ENCODE assay signal across 8 cellular contexts in the genomic region with DNA sequence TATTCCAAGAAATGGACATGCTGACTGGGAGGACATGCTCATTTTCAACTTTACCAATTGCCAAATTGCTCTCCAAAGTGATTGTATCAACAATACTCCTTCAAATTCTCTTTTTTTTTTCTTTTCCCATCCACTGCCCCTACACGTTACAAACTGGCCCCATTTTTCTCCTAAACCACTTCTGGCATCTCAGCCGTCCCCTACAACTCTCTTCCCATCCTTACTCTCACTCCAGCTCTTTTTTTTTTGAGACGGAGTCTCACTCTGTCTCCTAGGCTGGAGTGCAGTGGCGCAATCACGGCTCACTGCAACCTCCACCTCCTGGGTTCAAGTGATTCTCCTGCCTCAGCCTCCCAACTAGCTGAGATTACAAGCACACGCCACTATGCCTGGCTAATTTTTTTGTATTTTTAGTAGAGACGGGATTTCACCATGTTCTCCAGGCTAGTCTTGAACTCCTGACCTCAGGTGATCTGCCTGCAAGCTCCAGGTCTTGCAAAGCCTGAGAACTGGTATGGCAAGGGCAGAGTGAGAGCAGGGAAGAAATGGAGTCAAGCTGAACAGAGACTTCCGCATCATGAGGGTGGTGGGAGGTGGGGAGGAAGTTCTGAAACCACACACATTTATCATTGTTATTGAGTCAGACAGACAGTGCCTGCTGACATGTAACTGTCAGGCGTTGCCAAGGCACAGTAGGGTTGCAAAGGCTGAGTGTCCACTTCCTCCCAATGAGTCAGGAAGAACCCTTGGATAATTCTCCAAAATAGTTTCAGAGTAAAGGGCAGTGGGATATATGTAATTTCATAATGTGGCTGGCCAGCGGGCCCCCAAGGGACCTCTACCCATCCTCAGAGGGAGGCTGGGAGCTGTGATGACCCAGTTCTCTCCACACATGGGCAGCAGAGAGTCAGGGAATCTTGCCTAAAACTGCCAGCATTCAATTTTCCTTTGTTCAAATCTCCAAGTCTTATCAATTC. TPM values are rescaled to one million over a fixed set of nuclear protein-coding genes. Genes with fewer than 3 reads are reported as not detected.
A peak's percentile ranks its signal among the peaks of the same experiment; 100 is the strongest.
DNase-seq lines count a peak whose midpoint lies in the region; ATAC-seq, FAIRE-seq and TF ChIP-seq lines count a peak whose summit lies in the region.

No MANE protein-coding gene starts in this region.

- H3K27me3 ChIP-seq in colonic mucosa (no peaks in the 10 kb centered on the region), ovary (no peaks in the 10 kb centered on the region)

- FAIRE-seq in urothelium cell line (lab: Jason Lieb, UNC), result no peak

- no peaks in the 10 kb centered on the region for H3K9me3 Mint-ChIP-seq in naive thymus-derived CD8-positive, alpha-beta T cell

- intact Hi-C loops in colonic mucosa (cut with DNase I), result no loop called here
- intact Hi-C loops in ovary (cut with DNase I), result no loop called here

- POLR2A ChIA-PET in naive thymus-derived CD8-positive, alpha-beta T cell (lab: Charles Lee), result interaction anchor here (0.6 to 1.7 kb wide), 5 partner anchors 13 to 37 kb away, joined by 3 to 10 read pairs (median 3); a partner anchor contains a TSS

- H3K4me1 Mint-ChIP-seq in naive thymus-derived CD8-positive, alpha-beta T cell, result peaks cover 13 to 39% (median 33%) of the 10 kb centered on the region in 4 donors

- peak overlapping the region; percentile 12 to 76 (median 62) for H3K4me3 Mint-ChIP-seq in naive thymus-derived CD8-positive, alpha-beta T cell

- H3K4me1 ChIP-seq in colonic mucosa (no peaks in the 10 kb centered on the region), ovary (ENCODE audit: insufficient read depth) (no peaks in the 10 kb centered on the region)

- no peaks in the 10 kb centered on the region for H3K36me3 ChIP-seq in colonic mucosa
- H3K36me3 ChIP-seq in ovary, result no peaks in the 10 kb centered on the region

- peak; percentile 14 for DNase-seq in NCI-H2227 treated with DMSO at 0.1 percent for 48 hours (lab: John Stamatoyannopoulos, UW)
- DNase-seq in NCI-H2227 (lab: John Stamatoyannopoulos, UW; ENCODE audit: unreplicated experiment), result no peak
- peak; percentile 25 for DNase-seq in LoVo (ENCODE audit: low spot score)
- DNase-seq in activated CD4-positive, CD25-positive, alpha-beta regulatory T cell treated with anti-CD3 and anti-CD28 coated beads, Interleukin-2, amount 50 U/mL, for 16 hours (ENCODE audit: low read depth, low spot score), result peak; percentile 31
- DNase-seq in colonic mucosa, result no peak
- peak in 9 of 10 donors; percentile 38 to 84 (median 63) for DNase-seq in naive thymus-derived CD8-positive, alpha-beta T cell
- DNase-seq in urothelium cell line (ENCODE audit: low spot score), result peak; percentile 80
- DNase-seq in ovary, result no peak

- H3K27ac ChIP-seq in colonic mucosa (peak overlapping the region; percentile 32), ovary (no peak overlapping the region)

- no peaks in the 10 kb centered on the region for H3K27me3 Mint-ChIP-seq in naive thymus-derived CD8-positive, alpha-beta T cell

- peak overlapping the region; percentile 88 to 98 (median 94) for H3K27ac Mint-ChIP-seq in naive thymus-derived CD8-positive, alpha-beta T cell

- no peaks in the 10 kb centered on the region for H3K36me3 Mint-ChIP-seq in naive thymus-derived CD8-positive, alpha-beta T cell

- TF ChIP-seq CTCF in colonic mucosa (IDR thresholded peaks at IDR 0.05) (no peak), ovary (IDR thresholded peaks at IDR 0.05) (no peak)

- ATAC-seq in naive thymus-derived CD8-positive, alpha-beta T cell, result peak; percentile 94 to 96

- H3K4me3 ChIP-seq in colonic mucosa, result no peak overlapping the region
- no peak overlapping the region for H3K4me3 ChIP-seq in ovary

- 62 to 64% (median 64%) methylated on average over 10 of the region's 10 CpGs for WGBS in ovary, 3 donors

- no peak overlapping the region for H3K9ac ChIP-seq in colonic mucosa (ENCODE audit: low read depth in 2 of 2, low read length in 2 of 2)

- no peaks in the 10 kb centered on the region for H3K9me3 ChIP-seq in colonic mucosa
- H3K9me3 ChIP-seq in ovary, result no peaks in the 10 kb centered on the region

- no peak for TF ChIP-seq POLR2A in ovary (IDR thresholded peaks at IDR 0.05)

- TF ChIP-seq EP300 in ovary (IDR thresholded peaks at IDR 0.05), result no peak

RNA-seq across cellular contexts. Expression of a gene that starts 17.4 kb away (rescaled TPM):
- total RNA-seq in colonic mucosa, result 10 to 100 TPM in 1 of 2 donors, under 1 TPM in 1; 0.56 to 25.0 TPM
- not detected for total RNA-seq in naive thymus-derived CD8-positive, alpha-beta T cell
- polyA plus RNA-seq in naive thymus-derived CD8-positive, alpha-beta T cell, result not detected
- total RNA-seq in ovary, result 10 to 100 TPM in 2 of 7 donors, 1 to 10 TPM in 1, under 1 TPM in 1, not detected in 3; 0.42 to 25.4 (median 14.1) TPM
- under 1 TPM in 1 of 2 donors, not detected in 1; 0.12 TPM for polyA plus RNA-seq in ovary

RNA-seq across cellular contexts. Expression of a gene that starts 33.6 kb away (rescaled TPM):
- 100 to 1,000 TPM; 264 to 345 TPM for total RNA-seq in colonic mucosa
- total RNA-seq in naive thymus-derived CD8-positive, alpha-beta T cell, result 100 to 1,000 TPM; 229 to 239 TPM
- polyA plus RNA-seq in naive thymus-derived CD8-positive, alpha-beta T cell, result 100 to 1,000 TPM; 236 to 472 (median 393) TPM
- 100 to 1,000 TPM; 111 to 238 (median 200) TPM for total RNA-seq in ovary
- polyA plus RNA-seq in ovary, result 100 to 1,000 TPM; 113 to 238 TPM

RNA-seq across cellular contexts. Expression of a gene that starts 42.0 kb away (rescaled TPM):
- total RNA-seq in colonic mucosa (10 to 100 TPM in 1 of 2 donors, under 1 TPM in 1; 0.42 to 16.7 TPM), ovary (10 to 100 TPM in 2 of 7 donors, 1 to 10 TPM in 1, not detected in 4; 2.6 to 19.2 (median 15.4) TPM)
- not detected for total RNA-seq in naive thymus-derived CD8-positive, alpha-beta T cell
- polyA plus RNA-seq in naive thymus-derived CD8-positive, alpha-beta T cell, result not detected
- polyA plus RNA-seq in ovary, result not detected

Comparison
In these comparisons a context has a peak if more than half of its experiments do, and no peak if none do; other contexts are left out.
1. DNase-seq: peak in NCI-H2227 treated with DMSO at 0.1 percent for 48 hours (single experiment), LoVo (single experiment), activated CD4-positive, CD25-positive, alpha-beta regulatory T cell treated with anti-CD3 and anti-CD28 coated beads, Interleukin-2, amount 50 U/mL, for 16 hours (single experiment), naive thymus-derived CD8-positive, alpha-beta T cell (9 of 10) and urothelium cell line (single experiment); none in NCI-H2227 (single experiment), colonic mucosa (single experiment) and ovary (0 of 5).